Comparison of ENCODE assay signal across 2 cellular contexts in the genomic region with DNA sequence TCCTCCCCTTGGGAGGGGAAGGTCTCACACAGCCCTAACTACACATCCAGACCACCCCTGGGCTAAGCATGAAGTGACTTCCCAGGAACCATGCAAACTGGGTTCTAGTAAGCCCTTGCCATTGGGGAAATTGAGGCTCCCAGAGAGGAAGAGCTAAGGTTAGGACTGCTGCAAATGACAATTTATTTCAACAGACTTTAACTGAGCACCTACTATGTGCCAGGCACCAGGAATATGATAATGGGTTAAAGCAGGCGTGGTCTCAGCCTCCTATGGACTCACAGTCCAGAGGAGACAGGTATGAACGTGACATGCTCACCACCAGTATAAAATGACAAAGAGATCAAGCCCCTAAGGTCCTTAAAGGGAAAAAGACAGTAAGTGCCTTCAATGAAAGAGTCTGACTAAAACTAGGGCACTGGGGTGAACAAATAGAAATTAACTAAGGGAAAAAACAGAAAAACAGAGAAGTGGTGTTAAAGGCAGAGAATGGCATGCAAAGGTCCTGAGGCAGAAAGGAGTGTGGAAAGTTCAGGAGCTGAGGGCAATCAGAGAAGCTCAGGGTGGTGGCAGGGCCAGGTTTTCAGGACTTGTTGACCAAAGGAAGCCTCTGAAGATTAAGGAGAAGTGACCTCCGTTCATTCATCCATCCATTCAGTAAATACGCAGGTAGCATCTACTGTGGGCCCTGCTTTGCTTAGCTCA.
A peak's percentile ranks its signal among the peaks of the same experiment; 100 is the strongest.
TF ChIP-seq lines count a peak whose summit lies in the region.

No MANE protein-coding gene starts in this region.

TF ChIP-seq in HEK293, 187 proteins besides CTCF, POLR2A, EP300 and RAD21:
- TF ChIP-seq ZNF37A (tag by site-specific recombination; IDR thresholded peaks at IDR 0.05) = no peak
- TF ChIP-seq ZNF623 (tag by site-specific recombination; IDR thresholded peaks at IDR 0.05) = peak; percentile 92
- TF ChIP-seq ZNF664 (tag by site-specific recombination; IDR thresholded peaks at IDR 0.05) = peak; percentile 77

TF ChIP-seq in K562, 482 proteins besides CTCF, POLR2A, EP300 and RAD21:
- TF ChIP-seq STAT5A (IDR thresholded peaks at IDR 0.05; ENCODE audit: borderline replicate concordance, low read length) = no peak
- peak; percentile 48 for TF ChIP-seq RBM25 (IDR thresholded peaks at IDR 0.05; ENCODE audit: low read depth, low read length, severe bottlenecking)
- TF ChIP-seq, protein P1, sequence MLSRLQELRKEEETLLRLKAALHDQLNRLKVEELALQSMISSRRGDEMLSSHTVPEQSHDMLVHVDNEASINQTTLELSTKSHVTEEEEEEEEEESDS (CRISPR knock-in tag; IDR thresholded peaks at IDR 0.05) = no peak
- TF ChIP-seq NFIX (CRISPR knock-in tag; IDR thresholded peaks at IDR 0.05; ENCODE audit: low read depth) = no peak
- TF ChIP-seq ZNF583 (CRISPR knock-in tag; IDR thresholded peaks at IDR 0.05) = no peak
- TF ChIP-seq TCFL5 (CRISPR knock-in tag; conservative IDR thresholded peaks at IDR 0.05) = no peak
- no peak for TF ChIP-seq SNRNP70 (optimal IDR thresholded peaks at IDR 0.05; ENCODE audit: low read depth, low read length)
- no peak for TF ChIP-seq ZNF445 (CRISPR knock-in tag; IDR thresholded peaks at IDR 0.05; ENCODE audit: low read depth)
- TF ChIP-seq, protein P2, sequence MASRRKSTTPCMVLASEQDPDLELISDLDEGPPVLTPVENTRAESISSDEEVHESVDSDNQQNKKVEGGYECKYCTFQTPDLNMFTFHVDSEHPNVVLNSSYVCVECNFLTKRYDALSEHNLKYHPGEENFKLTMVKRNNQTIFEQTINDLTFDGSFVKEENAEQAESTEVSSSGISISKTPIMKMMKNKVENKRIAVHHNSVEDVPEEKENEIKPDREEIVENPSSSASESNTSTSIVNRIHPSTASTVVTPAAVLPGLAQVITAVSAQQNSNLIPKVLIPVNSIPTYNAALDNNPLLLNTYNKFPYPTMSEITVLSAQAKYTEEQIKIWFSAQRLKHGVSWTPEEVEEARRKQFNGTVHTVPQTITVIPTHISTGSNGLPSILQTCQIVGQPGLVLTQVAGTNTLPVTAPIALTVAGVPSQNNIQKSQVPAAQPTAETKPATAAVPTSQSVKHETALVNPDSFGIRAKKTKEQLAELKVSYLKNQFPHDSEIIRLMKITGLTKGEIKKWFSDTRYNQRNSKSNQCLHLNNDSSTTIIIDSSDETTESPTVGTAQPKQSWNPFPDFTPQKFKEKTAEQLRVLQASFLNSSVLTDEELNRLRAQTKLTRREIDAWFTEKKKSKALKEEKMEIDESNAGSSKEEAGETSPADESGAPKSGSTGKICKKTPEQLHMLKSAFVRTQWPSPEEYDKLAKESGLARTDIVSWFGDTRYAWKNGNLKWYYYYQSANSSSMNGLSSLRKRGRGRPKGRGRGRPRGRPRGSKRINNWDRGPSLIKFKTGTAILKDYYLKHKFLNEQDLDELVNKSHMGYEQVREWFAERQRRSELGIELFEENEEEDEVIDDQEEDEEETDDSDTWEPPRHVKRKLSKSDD (conservative IDR thresholded peaks at IDR 0.05; ENCODE audit: low read length) = no peak
- TF ChIP-seq ZKSCAN1 (IDR thresholded peaks at IDR 0.05; ENCODE audit: low read depth, low read length) = peak; percentile 82
TF ChIP-seq in K562: peak in this region for 2.
